In genomic region chr22:42905702-42906183, GRCh38 we compare ENCODE assay signal across 14 cellular contexts. TPM values are rescaled to one million over a fixed set of nuclear protein-coding genes. Genes with fewer than 3 reads are reported as not detected.
DNase-seq lines count a peak whose midpoint lies in the region; ATAC-seq and TF ChIP-seq lines count a peak whose summit lies in the region.
"Had no signal": no experiment of that assay in that cellular context is flagged by ENCODE, and none has a peak within 500 bp of the region (broad histone marks: within the 10 kb centered on the region; RNA-seq: fewer than 3 reads in every experiment).

No MANE protein-coding gene starts in this region.

- no peaks in the 10 kb centered on the region for H3K9me3 ChIP-seq in T-helper 17 cell (ENCODE audit: control insufficient read depth, low read length, poor library complexity, severe bottlenecking)
- no peaks in the 10 kb centered on the region for H3K9me3 ChIP-seq in left ventricle myocardium inferior (replicated peaks)
- H3K9me3 ChIP-seq in skeletal muscle tissue (ENCODE audit: control insufficient read depth in 3 of 3, low read length in 3 of 3): no peaks in the 10 kb centered on the region

- H3K36me3 Mint-ChIP-seq in T-helper 17 cell (ENCODE audit: low read depth): peaks cover 3% of the 10 kb centered on the region

- DNase-seq in T-helper 17 cell: no peak
- DNase-seq in left ventricle myocardium inferior: peak; percentile 74
- no peak for DNase-seq in DMS 273 treated with DMSO at 0.1 percent for 48 hours (lab: John Stamatoyannopoulos, UW)
- DNase-seq: activated T-cell treated with anti-CD3 and anti-CD28 coated beads for 4 hours, GOT3, hypothalamus, NCI-H2171 treated with DMSO at 0.1 percent for 48 hours, T-helper 2 cell had no signal

- no peaks in the 10 kb centered on the region for H3K36me3 ChIP-seq in left ventricle myocardium inferior
- H3K36me3 ChIP-seq in skeletal muscle tissue (ENCODE audit: control insufficient read depth in 3 of 3, insufficient read depth in 3 of 3, low read length in 3 of 3): peaks cover 0 to 3% (median 0%) of the 10 kb centered on the region in 3 donors

- H3K4me1 ChIP-seq in left ventricle myocardium inferior: peaks cover 100% of the 10 kb centered on the region
- peaks cover 74 to 95% (median 90%) of the 10 kb centered on the region in 3 donors for H3K4me1 ChIP-seq in skeletal muscle tissue (ENCODE audit: control insufficient read depth in 3 of 3, insufficient read depth in 3 of 3, low read length in 3 of 3)

- H3K27ac ChIP-seq in left ventricle myocardium inferior (replicated peaks) (peak overlapping the region; percentile 89), skeletal muscle tissue (ENCODE audit: low read depth, low read length) (peak overlapping the region; percentile 46)

- H3K27me3 ChIP-seq in left ventricle myocardium inferior (ENCODE audit: low read depth) (no peaks in the 10 kb centered on the region), skeletal muscle tissue (ENCODE audit: control insufficient read depth in 3 of 3, insufficient read depth in 3 of 3, low read length in 3 of 3) (no peaks in the 10 kb centered on the region)

- no peaks in the 10 kb centered on the region for H3K27me3 Mint-ChIP-seq in T-helper 17 cell

- peak overlapping the region; percentile 34 for H3K27ac Mint-ChIP-seq in T-helper 17 cell

- ATAC-seq in T-helper 17 cell (no peak), GM18498 (IDR thresholded peaks at IDR 0.05; ENCODE audit: unreplicated experiment) (no peak), GM21723 (IDR thresholded peaks at IDR 0.05; ENCODE audit: unreplicated experiment) (no peak), HG03378 (IDR thresholded peaks at IDR 0.05; ENCODE audit: unreplicated experiment) (no peak)

- TF ChIP-seq RAD21 in Ishikawa (IDR thresholded peaks at IDR 0.05; ENCODE audit: low read depth): no peak

- H3K4me1 Mint-ChIP-seq in T-helper 17 cell: peaks cover 17% of the 10 kb centered on the region

- intact Hi-C loops in left ventricle myocardium inferior (cut with micrococcal nuclease): no loop called here

- H3K9ac ChIP-seq in skeletal muscle tissue (ENCODE audit: low read depth in 1 of 3, low read length in 3 of 3): peak overlapping the region in 2 of 3 donors; percentile 28 to 40

- no peak for TF ChIP-seq CTCF in left ventricle myocardium inferior (IDR thresholded peaks at IDR 0.05; ENCODE audit: borderline replicate concordance)

- H3K4me3 ChIP-seq in left ventricle myocardium inferior (no peak overlapping the region), skeletal muscle tissue (ENCODE audit: low read length in 3 of 3) (peak overlapping the region in 1 of 3 donors; percentile 46)

- TF ChIP-seq EP300 in Ishikawa (IDR thresholded peaks at IDR 0.05; ENCODE audit: borderline replicate concordance): peak; percentile 62; the same call in 1 of the 2 replicates

- H3K4me3 Mint-ChIP-seq in T-helper 17 cell: no peak overlapping the region
- H3K4me3 Mint-ChIP-seq: neural crest cell had no signal

TF ChIP-seq in Ishikawa, 13 proteins besides CTCF, POLR2A, EP300 and RAD21:
- TF ChIP-seq ZBTB7A (IDR thresholded peaks at IDR 0.05; ENCODE audit: low read depth) (no peak), TEAD4 (IDR thresholded peaks at IDR 0.05) (peak; percentile 34), NFIC (IDR thresholded peaks at IDR 0.05) (peak; percentile 89), YY1 (IDR thresholded peaks at IDR 0.05; ENCODE audit: low read depth) (no peak), USF1 (IDR thresholded peaks at IDR 0.05) (no peak), FOXM1 (IDR thresholded peaks at IDR 0.05; ENCODE audit: borderline replicate concordance, low read depth) (no peak), TAF1 (IDR thresholded peaks at IDR 0.05; ENCODE audit: low read depth) (no peak), CREB1 (IDR thresholded peaks at IDR 0.05; ENCODE audit: low read depth) (no peak), EGR1 (IDR thresholded peaks at IDR 0.05) (peak; percentile 76), REST (IDR thresholded peaks at IDR 0.05; ENCODE audit: low read depth) (no peak), CEBPB (IDR thresholded peaks at IDR 0.05) (no peak), TCF12 (IDR thresholded peaks at IDR 0.05; ENCODE audit: low read depth) (peak; percentile 85)
- TF ChIP-seq, protein P1, sequence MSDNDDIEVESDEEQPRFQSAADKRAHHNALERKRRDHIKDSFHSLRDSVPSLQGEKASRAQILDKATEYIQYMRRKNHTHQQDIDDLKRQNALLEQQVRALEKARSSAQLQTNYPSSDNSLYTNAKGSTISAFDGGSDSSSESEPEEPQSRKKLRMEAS (IDR thresholded peaks at IDR 0.05): no peak

RNA-seq across cellular contexts. Expression of gene ARFGAP3, which starts 48.7 kb away (rescaled TPM):
- total RNA-seq in T-helper 17 cell (10 to 100 TPM; 32.1 to 39.7 TPM), left ventricle myocardium inferior (26.9 TPM), skeletal muscle tissue (32.9 TPM)
